26 cellular contexts compared by ENCODE assay signal in the genomic region with DNA sequence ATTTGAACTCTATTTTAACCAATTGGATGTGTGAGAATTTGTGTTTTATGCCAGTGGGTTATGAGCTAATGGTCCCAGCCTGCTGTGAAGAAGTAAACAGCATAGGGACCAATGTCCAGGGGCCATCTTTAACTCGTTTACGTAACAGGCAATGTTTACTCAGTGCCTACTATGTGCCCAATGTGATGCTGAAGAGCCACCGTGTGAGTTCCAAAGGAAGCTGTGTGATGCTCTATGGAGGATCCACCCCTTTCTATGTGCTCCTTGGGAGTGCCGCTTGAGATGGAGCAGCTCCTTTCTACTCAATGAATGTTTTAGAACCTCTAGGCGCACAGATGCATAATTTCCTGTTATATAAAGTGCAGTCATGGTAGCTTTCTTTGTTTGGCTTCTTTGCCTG. TPM values are rescaled to one million over a fixed set of nuclear protein-coding genes. Genes with fewer than 3 reads are reported as not detected.
"Had no signal": no experiment of that assay in that cellular context is flagged by ENCODE, and none has a peak within 500 bp of the region (broad histone marks: within the 10 kb centered on the region; RNA-seq: fewer than 3 reads in every experiment).

No MANE protein-coding gene starts in this region.

- H3K27ac ChIP-seq: neutrophil, pancreas, prostate gland, right atrium auricular region, right lobe of liver, sigmoid colon, stomach, thoracic aorta, thyroid gland, tibial nerve, upper lobe of left lung, vagina had no signal

- H3K4me1 ChIP-seq: pancreas, prostate gland, right atrium auricular region, right lobe of liver, stomach, tibial nerve, upper lobe of left lung, vagina had no signal

- DNase-seq: naive thymus-derived CD8-positive, alpha-beta T cell; nephron progenitor cell; nucleus accumbens; pancreas; retina; right lobe of liver; sigmoid colon; small intestine; stimulated activated CD4-positive, alpha-beta T cell treated with anti-CD3 and anti-CD28 coated beads, Interleukin-15, amount 100 ng/mL, for 24 hours; stimulated activated CD4-positive, alpha-beta T cell treated with anti-CD3 and anti-CD28 coated beads, Interleukin-2, amount 100 ng/mL, for 24 hours; stimulated activated CD4-positive, alpha-beta T cell treated with anti-CD3 and anti-CD28 coated beads, Interleukin-2, amount 100 ng/mL, for 48 hours; stimulated activated CD4-positive, alpha-beta T cell treated with anti-CD3 and anti-CD28 coated beads, Interleukin-4, amount 100 ng/mL, for 24 hours; stimulated activated naive B cell treated with anti-CD40 and anti-IgM and Interleukin-4, amounts not matched to agents 10 μg/mL and 1 μg/mL and 100 μg/mL, for 72 hours; stimulated activated naive CD4-positive, alpha-beta T cell treated with Interleukin-2 at 50 U/mL for 16 hours; stomach; thyroid gland; trophoblast cell; upper lobe of left lung had no signal

- ATAC-seq: naive thymus-derived CD8-positive, alpha-beta T cell; natural killer cell treated with Interleukin-12 subunit alpha and Interleukin-12 subunit beta and Interleukin-15 and Interleukin-18, amount 100 ng/mL, for 72 hours; pancreas; right lobe of liver; stimulated activated effector memory CD8-positive, alpha-beta T cell treated with anti-CD3 and anti-CD28 coated beads, Interleukin-12 subunit alpha, Interleukin-12 subunit beta, amount 100 ng/mL, for 72 hours; stimulated activated naive B cell treated with anti-CD40 and anti-IgM and Interleukin-4, amounts not matched to agents 10 μg/mL and 1 μg/mL and 100 μg/mL, for 72 hours had no signal

- H3K9me3 ChIP-seq: neutrophil, pancreas, prostate gland, right atrium auricular region, right lobe of liver, sigmoid colon, stomach, thoracic aorta, thyroid gland, upper lobe of left lung, vagina had no signal

- H3K27me3 ChIP-seq: neutrophil, pancreas, right atrium auricular region, right lobe of liver, sigmoid colon, stomach, thyroid gland, tibial nerve, upper lobe of left lung, vagina had no signal

- H3K4me3 ChIP-seq: pancreas, prostate gland, right atrium auricular region, right lobe of liver, sigmoid colon, stomach, thoracic aorta, thyroid gland, tibial nerve, upper lobe of left lung, vagina had no signal

- FAIRE-seq: pancreas, small intestine had no signal

- H3K36me3 ChIP-seq: neutrophil, pancreas, prostate gland, right atrium auricular region, right lobe of liver, sigmoid colon, stomach, thoracic aorta, thyroid gland, tibial nerve, upper lobe of left lung, vagina had no signal

RNA-seq across cellular contexts. Expression of a gene that starts 21.3 kb away (rescaled TPM):
- total RNA-seq: naive thymus-derived CD8-positive, alpha-beta T cell; natural killer cell treated with Interleukin-12 subunit alpha and Interleukin-12 subunit beta and Interleukin-15 and Interleukin-18, amount 100 ng/mL, for 72 hours had no signal
- polyA plus RNA-seq: naive thymus-derived CD8-positive, alpha-beta T cell had no signal
